ENCODE assay signal across 13 cellular contexts in the genomic region with DNA sequence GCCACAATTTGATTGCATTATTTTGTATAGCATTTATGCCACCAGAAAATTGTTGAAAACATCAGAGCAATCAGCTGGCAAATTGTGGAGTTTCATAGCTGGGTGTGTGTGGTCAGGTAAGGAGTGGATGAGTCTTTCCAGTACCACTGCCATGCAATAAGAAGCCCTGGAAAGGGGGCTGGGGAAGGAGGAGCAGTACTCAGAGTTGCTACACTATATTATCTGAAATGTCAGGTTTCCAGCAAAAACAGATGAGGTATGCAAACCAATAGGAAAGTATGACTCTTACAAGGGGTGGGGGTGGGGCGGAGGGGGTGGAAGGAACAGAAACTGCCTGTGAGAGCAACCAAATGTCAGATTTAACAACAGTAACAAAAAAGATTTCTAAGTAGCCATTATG.
DNase-seq lines count a peak whose midpoint lies in the region; ATAC-seq and TF ChIP-seq lines count a peak whose summit lies in the region.
"Had no signal": no experiment of that assay in that cellular context is flagged by ENCODE, and none has a peak within 500 bp of the region (broad histone marks: within the 10 kb centered on the region; RNA-seq: fewer than 3 reads in every experiment).

No MANE protein-coding gene starts in this region.

- H3K4me3 Mint-ChIP-seq in activated CD4-positive, alpha-beta T cell treated with anti-CD3 and anti-CD28 coated beads, Interleukin-2, amount 10 ng/mL, durations not matched to agents 24 days and 14 days = peak overlapping the region; percentile 57
- no peak overlapping the region for H3K4me3 Mint-ChIP-seq in activated naive CD8-positive, alpha-beta T cell treated with anti-CD3 and anti-CD28 coated beads, Interleukin-2, amount 10 ng/mL, durations not matched to agents 7 days and 5 days
- no peak overlapping the region for H3K4me3 Mint-ChIP-seq in nephron progenitor cell

- H3K4me1 ChIP-seq in IMR-90 (ENCODE audit: control insufficient read depth, insufficient read depth, low read length) (no peaks in the 10 kb centered on the region), tibial nerve (no peaks in the 10 kb centered on the region)
- H3K4me1 ChIP-seq: adrenal gland had no signal

- H3K4me3 ChIP-seq in IMR-90 (ENCODE audit: insufficient read depth, low read depth, low read length) (no peak overlapping the region), tibial nerve (no peak overlapping the region)
- H3K4me3 ChIP-seq: adrenal gland, lung, PC-9 had no signal

- in situ Hi-C loops in IMR-90 (cut with MboI; ENCODE audit: low sequenced_read_pairs) = no loop called here

- H3K79me1 ChIP-seq in IMR-90 (ENCODE audit: low read depth in 1 of 2, low read length in 2 of 2) = peaks cover 0 to 8% of the 10 kb centered on the region in 2 experiments; a peak in 1 of 4 replicates

- H4K20me1 ChIP-seq in IMR-90 (ENCODE audit: insufficient read depth, low read length) = no peaks in the 10 kb centered on the region

- no peaks in the 10 kb centered on the region for H3K27me3 ChIP-seq in IMR-90 (ENCODE audit: control insufficient read depth, insufficient read depth, low read length)
- no peaks in the 10 kb centered on the region for H3K27me3 ChIP-seq in tibial nerve
- H3K27me3 ChIP-seq: adrenal gland had no signal

- no peak overlapping the region for H3K56ac ChIP-seq in IMR-90 (ENCODE audit: extremely low read depth, insufficient read depth, low read length)

- H3K27ac Mint-ChIP-seq in activated CD4-positive, alpha-beta T cell treated with anti-CD3 and anti-CD28 coated beads, Interleukin-2, amount 10 ng/mL, durations not matched to agents 24 days and 14 days = peak overlapping the region; percentile 94
- peak overlapping the region; percentile 34 for H3K27ac Mint-ChIP-seq in activated naive CD8-positive, alpha-beta T cell treated with anti-CD3 and anti-CD28 coated beads, Interleukin-2, amount 10 ng/mL, durations not matched to agents 7 days and 5 days
- peak overlapping the region; percentile 26 for H3K27ac Mint-ChIP-seq in nephron progenitor cell

- no peak overlapping the region for H2AK9ac ChIP-seq in IMR-90 (replicated peaks; ENCODE audit: low read depth, low read length, poor library complexity)

- ATAC-seq in IMR-90 (ENCODE audit: low read depth) = no peak
- no peak for ATAC-seq in activated naive CD8-positive, alpha-beta T cell treated with anti-CD3 and anti-CD28 coated beads, Interleukin-2, amount 10 ng/mL, durations not matched to agents 7 days and 5 days (ENCODE audit: low read depth)
- ATAC-seq in left colon = no peak

- no peak overlapping the region; the same call in 1 of the 2 replicates for H3K4ac ChIP-seq in IMR-90 (ENCODE audit: low read depth, low read length)

- no peak overlapping the region for H3K9ac ChIP-seq in IMR-90 (ENCODE audit: low read depth, low read length)

- no TSS peak for BruUV-seq in IMR-90 (replicated peaks; lab: Mats Ljungman, UMichigan)

- dilution Hi-C loops in IMR-90 (cut with HindIII; ENCODE audit: low sequenced_read_pairs, unreplicated experiment) = no loop called here

- no peak overlapping the region for H2BK120ac ChIP-seq in IMR-90 (ENCODE audit: low read depth, low read length)

- H4K91ac ChIP-seq in IMR-90 (ENCODE audit: insufficient read depth, low read depth, low read length) = no peak overlapping the region

- peaks cover 7% of the 10 kb centered on the region; the same call in 1 of the 2 replicates for H3K9me1 ChIP-seq in IMR-90 (ENCODE audit: insufficient read depth, low read length)

- no peak overlapping the region for H2BK15ac ChIP-seq in IMR-90 (ENCODE audit: low read depth, low read length)

- intact Hi-C loops in activated CD4-positive, alpha-beta T cell treated with anti-CD3 and anti-CD28 coated beads, Interleukin-2, amount 10 ng/mL, durations not matched to agents 24 days and 14 days (cut with micrococcal nuclease) = loop anchor here (5.0 kb wide), 1 partner anchor 114 kb away; the partner anchor contains the start of gene SOS1
- intact Hi-C loops in IMR-90 (cut with micrococcal nuclease) = no loop called here
- intact Hi-C loops in left colon (cut with DNase I, micrococcal nuclease) = no loop called here

- TF ChIP-seq RAD21 in IMR-90 (IDR thresholded peaks at IDR 0.05; ENCODE audit: low read length) = no peak

- H3K23ac ChIP-seq in IMR-90 (ENCODE audit: low read depth, low read length) = no peak overlapping the region

- H3K14ac ChIP-seq in IMR-90 (replicated peaks; ENCODE audit: low read depth, low read length) = no peak overlapping the region

- no peak overlapping the region for H2BK5ac ChIP-seq in IMR-90 (ENCODE audit: low read depth, low read length, poor library complexity, severe bottlenecking)

- H3K27ac ChIP-seq in IMR-90 (ENCODE audit: insufficient read depth, low read length) (no peak overlapping the region), tibial nerve (no peak overlapping the region)
- H3K27ac ChIP-seq: adrenal gland, PC-9 had no signal

- peaks cover 60% of the 10 kb centered on the region for H3K36me3 Mint-ChIP-seq in activated CD4-positive, alpha-beta T cell treated with anti-CD3 and anti-CD28 coated beads, Interleukin-2, amount 10 ng/mL, durations not matched to agents 24 days and 14 days (ENCODE audit: low read depth)
- H3K36me3 Mint-ChIP-seq in activated naive CD8-positive, alpha-beta T cell treated with anti-CD3 and anti-CD28 coated beads, Interleukin-2, amount 10 ng/mL, durations not matched to agents 7 days and 5 days = peaks cover 45% of the 10 kb centered on the region
- H3K36me3 Mint-ChIP-seq in nephron progenitor cell (ENCODE audit: low read depth) = peaks cover 82% of the 10 kb centered on the region

- H3K9me3 ChIP-seq in IMR-90 (ENCODE audit: control insufficient read depth, insufficient read depth, low read length) = no peaks in the 10 kb centered on the region
- no peaks in the 10 kb centered on the region for H3K9me3 ChIP-seq in tibial nerve
- H3K9me3 ChIP-seq: adrenal gland had no signal

- no peak overlapping the region for H3K4me2 ChIP-seq in IMR-90 (ENCODE audit: low read depth, low read length)
- H3K4me2 ChIP-seq: PC-9 had no signal

- no peak overlapping the region for H2AK5ac ChIP-seq in IMR-90 (ENCODE audit: low read depth, low read length)

- H3K27me3 Mint-ChIP-seq in activated CD4-positive, alpha-beta T cell treated with anti-CD3 and anti-CD28 coated beads, Interleukin-2, amount 10 ng/mL, durations not matched to agents 24 days and 14 days = no peaks in the 10 kb centered on the region
- no peaks in the 10 kb centered on the region for H3K27me3 Mint-ChIP-seq in activated naive CD8-positive, alpha-beta T cell treated with anti-CD3 and anti-CD28 coated beads, Interleukin-2, amount 10 ng/mL, durations not matched to agents 7 days and 5 days
- no peaks in the 10 kb centered on the region for H3K27me3 Mint-ChIP-seq in nephron progenitor cell (ENCODE audit: low read depth, poor library complexity)

- TF ChIP-seq CTCF in IMR-90 (conservative IDR thresholded peaks at IDR 0.05; ENCODE audit: low read depth, low read length) = no peak
- no peak for TF ChIP-seq CTCF in nephron progenitor cell (IDR thresholded peaks at IDR 0.05)
- TF ChIP-seq CTCF in tibial nerve (IDR thresholded peaks at IDR 0.05) = no peak

- H3K9me3 Mint-ChIP-seq in activated CD4-positive, alpha-beta T cell treated with anti-CD3 and anti-CD28 coated beads, Interleukin-2, amount 10 ng/mL, durations not matched to agents 24 days and 14 days = no peaks in the 10 kb centered on the region
- no peaks in the 10 kb centered on the region for H3K9me3 Mint-ChIP-seq in activated naive CD8-positive, alpha-beta T cell treated with anti-CD3 and anti-CD28 coated beads, Interleukin-2, amount 10 ng/mL, durations not matched to agents 7 days and 5 days
- H3K9me3 Mint-ChIP-seq in nephron progenitor cell = no peaks in the 10 kb centered on the region

- no peak for DNase-seq in activated CD4-positive, alpha-beta T cell treated with anti-CD3 and anti-CD28 coated beads, Interleukin-2, amount 10 ng/mL, durations not matched to agents 24 days and 14 days
- no peak for DNase-seq in activated CD4-positive, alpha-beta T cell treated with anti-CD3 and anti-CD28 coated beads for 4 hours
- DNase-seq in IMR-90 (peak; percentile 27), nephron progenitor cell (no peak), amygdala (lab: John Stamatoyannopoulos, UW) (no peak), left colon (no peak), tibial nerve (ENCODE audit: low spot score in 2 of 2) (no peak)
- no peak for DNase-seq in activated naive CD8-positive, alpha-beta T cell treated with anti-CD3 and anti-CD28 coated beads, Interleukin-2, amount 10 ng/mL, durations not matched to agents 7 days and 5 days
- DNase-seq: adrenal gland, Calu3, dermis blood vessel endothelial cell, PC-9 had no signal

- H3K18ac ChIP-seq in IMR-90 (ENCODE audit: low read depth, low read length) = no peak overlapping the region

- POLR2A ChIA-PET in IMR-90 (lab: Charles Lee; ENCODE audit: unreplicated experiment) = no interaction called here
- POLR2A ChIA-PET in activated naive CD8-positive, alpha-beta T cell treated with anti-CD3 and anti-CD28 coated beads, Interleukin-2, amount 10 ng/mL, durations not matched to agents 7 days and 5 days (lab: Charles Lee) = no interaction called here

- no CpG with 5 or more reads among the region's 1 CpG for WGBS in IMR-90 (ENCODE audit: extremely low coverage in 2 of 2, insufficient read length in 1 of 2), 2 experiments
- 94 to 100% methylated on average over 1 of the region's 1 CpG for WGBS in tibial nerve, 2 donors

- H3K36me3 ChIP-seq in IMR-90 (ENCODE audit: control insufficient read depth, insufficient read depth, low read length) = peaks cover 27% of the 10 kb centered on the region
- H3K36me3 ChIP-seq in tibial nerve = peaks cover 0 to 92% (median 8%) of the 10 kb centered on the region in 3 donors

- no peak for TF ChIP-seq EP300 in tibial nerve (IDR thresholded peaks at IDR 0.05)

- no peak overlapping the region for H4K8ac ChIP-seq in IMR-90 (ENCODE audit: low read depth in 2 of 2, low read length in 2 of 2)

- no peak overlapping the region for H2BK20ac ChIP-seq in IMR-90 (ENCODE audit: low read depth, low read length)

- CTCF ChIA-PET in IMR-90 (lab: Yijun Ruan, JAX) = no interaction called here

- no peak overlapping the region for H2AFZ ChIP-seq in IMR-90 (replicated peaks; ENCODE audit: low read length, poor library complexity)
- H2AFZ ChIP-seq: PC-9 had no signal

- peaks cover 20% of the 10 kb centered on the region for H3K4me1 Mint-ChIP-seq in activated CD4-positive, alpha-beta T cell treated with anti-CD3 and anti-CD28 coated beads, Interleukin-2, amount 10 ng/mL, durations not matched to agents 24 days and 14 days
- H3K4me1 Mint-ChIP-seq in activated naive CD8-positive, alpha-beta T cell treated with anti-CD3 and anti-CD28 coated beads, Interleukin-2, amount 10 ng/mL, durations not matched to agents 7 days and 5 days = peaks cover 11% of the 10 kb centered on the region
- H3K4me1 Mint-ChIP-seq in nephron progenitor cell = no peaks in the 10 kb centered on the region

- TF ChIP-seq POLR2A in IMR-90 (IDR thresholded peaks at IDR 0.05; ENCODE audit: low read depth, low read length) (no peak), tibial nerve (IDR thresholded peaks at IDR 0.05) (no peak)

- no peak overlapping the region for H4K5ac ChIP-seq in IMR-90 (ENCODE audit: low read depth, low read length)

TF ChIP-seq in IMR-90, 13 proteins besides CTCF, POLR2A, EP300 and RAD21 (continues in another document):
- TF ChIP-seq FOS (IDR thresholded peaks at IDR 0.05; ENCODE audit: low read depth, low read length) = no peak
- no peak for TF ChIP-seq CEBPB (IDR thresholded peaks at IDR 0.05; ENCODE audit: low read depth, low read length)
- TF ChIP-seq MAFK (IDR thresholded peaks at IDR 0.05; ENCODE audit: low read depth, low read length) = no peak

Comparison
In these comparisons a context has a peak if more than half of its experiments do, and no peak if none do; other contexts are left out.
1. H3K27ac Mint-ChIP-seq: peak in every context shown above with its lines; median percentile 94 in activated CD4-positive, alpha-beta T cell treated with anti-CD3 and anti-CD28 coated beads, Interleukin-2, amount 10 ng/mL, durations not matched to agents 24 days and 14 days; 34 in activated naive CD8-positive, alpha-beta T cell treated with anti-CD3 and anti-CD28 coated beads, Interleukin-2, amount 10 ng/mL, durations not matched to agents 7 days and 5 days; 26 in nephron progenitor cell.